In genomic region chr1:36161656-36162531, GRCh38 we compare ENCODE assay signal across 8 cellular contexts. TPM values are rescaled to one million over a fixed set of nuclear protein-coding genes. Genes with fewer than 3 reads are reported as not detected.
DNase-seq lines count a peak whose midpoint lies in the region; ATAC-seq and TF ChIP-seq lines count a peak whose summit lies in the region.

No MANE protein-coding gene starts in this region.

- H3K27me3 ChIP-seq in HL-60 (ENCODE audit: insufficient read depth, poor library complexity, severe bottlenecking): no peaks in the 10 kb centered on the region
- no peaks in the 10 kb centered on the region for H3K27me3 ChIP-seq in effector memory CD4-positive, alpha-beta T cell (replicated peaks; ENCODE audit: control insufficient read depth, insufficient read depth, low read length, poor library complexity, severe bottlenecking)
- no peaks in the 10 kb centered on the region for H3K27me3 ChIP-seq in muscle layer of colon (ENCODE audit: control insufficient read depth in 1 of 2, insufficient read depth in 2 of 2, low read length in 2 of 2)

- H3K27ac ChIP-seq in HL-60 (replicated peaks) (peak overlapping the region; percentile 96), muscle layer of colon (ENCODE audit: low read depth, low read length) (peak overlapping the region; percentile 88)
- H3K27ac ChIP-seq in effector memory CD4-positive, alpha-beta T cell (ENCODE audit: insufficient read depth, low read length, poor library complexity, severe bottlenecking): peak overlapping the region; percentile 78

- in situ Hi-C loops in Caki2 (cut with HindIII; ENCODE audit: low pct_unique_long_range_greater_than_20kb, low sequenced_read_pairs): no loop called here

- no peak for TF ChIP-seq CTCF in HL-60 (IDR thresholded peaks at IDR 0.05; ENCODE audit: insufficient read depth, low read length)

- POLR2A ChIA-PET in HEK293T (lab: Yijun Ruan, JAX): interaction anchor here (1.0 to 5.5 kb wide), 6 partner anchors 9 to 62 kb away, joined by 3 to 42 read pairs (median 7); partner anchors contain the start of genes THRAP3 and TRAPPC3

- H3K4me3 ChIP-seq in HL-60 (replicated peaks; ENCODE audit: insufficient read depth, low read length): peak overlapping the region; percentile 50
- H3K4me3 ChIP-seq in effector memory CD4-positive, alpha-beta T cell (ENCODE audit: insufficient read depth, low read depth, low read length, poor library complexity, severe bottlenecking): peak overlapping the region; percentile 44
- peak overlapping the region in 1 of 2 donors; percentile 45 for H3K4me3 ChIP-seq in muscle layer of colon (ENCODE audit: low read depth in 1 of 2, low read length in 2 of 2)

- CTCF ChIA-PET in HEK293T (lab: Yijun Ruan, JAX): interaction anchor here (0.5 to 1.8 kb wide), 4 partner anchors 13 to 207 kb away, joined by 3 to 20 read pairs (median 6); partner anchors contain the start of gene TRAPPC3

- peaks cover 59% of the 10 kb centered on the region for H3K4me1 ChIP-seq in effector memory CD4-positive, alpha-beta T cell (ENCODE audit: control insufficient read depth, insufficient read depth, low read length, poor library complexity, severe bottlenecking)
- H3K4me1 ChIP-seq in muscle layer of colon (ENCODE audit: insufficient read depth, low read length): peaks cover 76% of the 10 kb centered on the region

- H3K36me3 ChIP-seq in effector memory CD4-positive, alpha-beta T cell (ENCODE audit: control insufficient read depth, insufficient read depth, low read length): no peaks in the 10 kb centered on the region
- H3K36me3 ChIP-seq in muscle layer of colon (ENCODE audit: insufficient read depth, low read length): peaks cover 5% of the 10 kb centered on the region

- DNase-seq in Caki2 (ENCODE audit: low read depth) (peak; percentile 37), HL-60 (ENCODE audit: low read depth in 1 of 2, low spot score in 1 of 2) (peak; percentile 64 to 89), ureter (ENCODE audit: low spot score) (peak; percentile 78), NCI-H82 (lab: John Stamatoyannopoulos, UW) (no peak), HEK293T (ENCODE audit: extremely low spot score) (no peak)
- DNase-seq in effector memory CD4-positive, alpha-beta T cell: peak in 1 of 3 donors; percentile 38

- peak; percentile 42 to 50 for ATAC-seq in activated CD4-positive, CD25-positive, alpha-beta regulatory T cell treated with anti-CD3 and anti-CD28 coated beads, Interleukin-2, amount 50 U/mL, for 24 hours

- H3K9ac ChIP-seq in muscle layer of colon (ENCODE audit: low read length): peak overlapping the region; percentile 31

- no peaks in the 10 kb centered on the region for H3K9me3 ChIP-seq in effector memory CD4-positive, alpha-beta T cell (ENCODE audit: control insufficient read depth, low read length)
- H3K9me3 ChIP-seq in muscle layer of colon (ENCODE audit: low read length): no peaks in the 10 kb centered on the region

TF ChIP-seq in HEK293T, 16 proteins besides CTCF, POLR2A, EP300 and RAD21:
- TF ChIP-seq SUZ12 (IDR thresholded peaks at IDR 0.05) (no peak), FOXK2 (IDR thresholded peaks at IDR 0.05) (no peak), BHLHE40 (IDR thresholded peaks at IDR 0.05; ENCODE audit: borderline replicate concordance) (no peak), TARDBP (IDR thresholded peaks at IDR 0.05) (no peak), CTBP1 (IDR thresholded peaks at IDR 0.05; ENCODE audit: borderline replicate concordance) (no peak), PKNOX1 (IDR thresholded peaks at IDR 0.05) (no peak), ARNT (IDR thresholded peaks at IDR 0.05) (no peak), SP1 (IDR thresholded peaks at IDR 0.05) (no peak), FOXM1 (IDR thresholded peaks at IDR 0.05; ENCODE audit: borderline replicate concordance) (no peak), LEF1 (IDR thresholded peaks at IDR 0.05; ENCODE audit: borderline replicate concordance) (no peak), ZNF384 (IDR thresholded peaks at IDR 0.05) (no peak), NFRKB (IDR thresholded peaks at IDR 0.05) (no peak), FOXA1 (IDR thresholded peaks at IDR 0.05) (no peak)

RNA-seq across cellular contexts. Expression of gene MAP7D1, which starts 5.9 kb away (rescaled TPM):
- total RNA-seq in Caki2 (2014; rRNA removed; shearing (Covaris generic); ENCODE audit: low replicate concordance): 62.3 and 73.0 TPM in 2 replicates
- total RNA-seq in ureter: 68.3 TPM

RNA-seq across cellular contexts. Expression of gene TRAPPC3, which starts 12.6 kb away (rescaled TPM):
- 138 and 155 TPM in 2 replicates for total RNA-seq in Caki2 (2014; rRNA removed; shearing (Covaris generic); ENCODE audit: low replicate concordance)
- 55.0 TPM for total RNA-seq in ureter

RNA-seq across cellular contexts. Expression of gene COL8A2, which starts 36.9 kb away (rescaled TPM):
- total RNA-seq in Caki2 (2014; rRNA removed; shearing (Covaris generic); ENCODE audit: low replicate concordance): not detected in 2 replicates
- total RNA-seq in ureter: 8.0 TPM

Comparison
In these comparisons a context has a peak if more than half of its experiments do, and no peak if none do; other contexts are left out.
1. DNase-seq: peak in Caki2 (single experiment), HL-60 (2 of 2) and ureter (single experiment); none in NCI-H82 (single experiment) and HEK293T (single experiment).
2. Peak in every context shown above with its lines, with median percentiles within 50 percentile points of each other: H3K27ac ChIP-seq.